ENCODE assay signal across 19 cellular contexts in the genomic region with DNA sequence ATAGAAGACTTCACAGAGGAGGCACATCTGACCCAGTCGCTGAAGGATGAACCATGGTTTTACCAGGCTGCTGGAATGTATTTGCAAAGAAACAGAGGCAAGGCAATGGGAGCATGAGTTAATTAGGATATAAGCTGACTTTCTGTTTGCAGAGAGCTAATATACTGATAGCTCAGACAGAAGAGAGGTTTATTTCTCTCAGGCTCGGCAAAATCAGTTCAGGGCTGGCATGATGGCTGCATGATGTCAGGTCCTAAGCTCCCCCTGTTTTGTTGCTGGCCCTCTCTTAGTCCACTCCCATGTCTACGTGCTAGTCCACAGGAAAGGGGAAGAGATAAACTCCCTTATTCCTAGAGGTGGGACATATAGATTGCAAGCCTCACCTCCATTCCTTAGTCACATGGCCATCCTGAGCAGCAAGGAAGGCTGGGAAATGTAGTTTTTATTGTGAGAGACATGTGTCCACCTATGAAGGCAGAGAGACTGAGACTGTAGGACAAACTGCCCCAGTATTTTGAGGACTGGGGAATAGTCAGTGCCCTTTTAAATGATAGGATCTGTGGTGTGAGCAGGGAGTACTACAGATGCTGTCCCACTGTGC.
DNase-seq lines count a peak whose midpoint lies in the region; ATAC-seq and TF ChIP-seq lines count a peak whose summit lies in the region.
"Had no signal": no experiment of that assay in that cellular context is flagged by ENCODE, and none has a peak within 500 bp of the region (broad histone marks: within the 10 kb centered on the region; RNA-seq: fewer than 3 reads in every experiment).

No MANE protein-coding gene starts in this region.

- H3K27me3 ChIP-seq in H7 (ENCODE audit: control insufficient read depth, insufficient read depth, low read length) (no peaks in the 10 kb centered on the region), gastroesophageal sphincter (peaks cover 29% of the 10 kb centered on the region)

- H3K4me1 ChIP-seq in gastroesophageal sphincter = no peaks in the 10 kb centered on the region
- H3K4me1 ChIP-seq: parathyroid adenoma had no signal

- TF ChIP-seq CTCF in gastroesophageal sphincter (IDR thresholded peaks at IDR 0.05) = no peak

- ATAC-seq in gastroesophageal sphincter (no peak), GM21529 (IDR thresholded peaks at IDR 0.05; ENCODE audit: unreplicated experiment) (no peak), HG03097 (IDR thresholded peaks at IDR 0.05; ENCODE audit: low FRiP score, unreplicated experiment) (no peak)
- ATAC-seq: activated naive CD8-positive, alpha-beta T cell treated with anti-CD3 and anti-CD28 coated beads, Interleukin-2, amount 50 U/mL, for 24 hours; activated T-cell treated with anti-CD3 and anti-CD28 coated beads, Interleukin-2, amount 50 U/mL, for 72 hours; stimulated activated effector memory CD8-positive, alpha-beta T cell treated with anti-CD3 and anti-CD28 coated beads, Interleukin-12 subunit alpha, Interleukin-12 subunit beta, amount 100 ng/mL, for 72 hours had no signal

- no peak overlapping the region for H3K27ac ChIP-seq in gastroesophageal sphincter
- H3K27ac ChIP-seq: cardiac muscle cell, parathyroid adenoma had no signal

- H3K36me3 ChIP-seq in H7 (replicated peaks; ENCODE audit: control insufficient read depth, insufficient read depth, low read length) = no peaks in the 10 kb centered on the region
- H3K36me3 ChIP-seq in gastroesophageal sphincter = no peaks in the 10 kb centered on the region
- H3K36me3 ChIP-seq: cardiac muscle cell had no signal

- peak; percentile 30 for DNase-seq in Daoy (ENCODE audit: low read depth)
- peak; percentile 39 for DNase-seq in H7
- DNase-seq in NCI-H748 (lab: John Stamatoyannopoulos, UW; ENCODE audit: unreplicated experiment) = peak; percentile 50
- DNase-seq in cerebellar cortex (ENCODE audit: low spot score) = peak; percentile 25
- DNase-seq in SHP77 treated with DMSO at 0.1 percent for 48 hours (lab: John Stamatoyannopoulos, UW) = no peak
- DNase-seq: activated CD4-positive, alpha-beta memory T cell treated with anti-CD3 and anti-CD28 coated beads for 36 hours; activated naive CD8-positive, alpha-beta T cell treated with anti-CD3 and anti-CD28 coated beads, Interleukin-2, amount 50 U/mL, for 24 hours; activated T-cell treated with anti-CD3 and anti-CD28 coated beads, Interleukin-2, amount 50 U/mL, for 72 hours; effector CD8-positive, alpha-beta T cell; EL; NCI-H2081 treated with DMSO at 0.1 percent for 48 hours; small intestine; trophoblast cell had no signal

- H3K4me3 ChIP-seq in H7 (ENCODE audit: insufficient read depth, low read depth, low read length) (no peak overlapping the region), gastroesophageal sphincter (no peak overlapping the region)
- H3K4me3 ChIP-seq: cardiac muscle cell had no signal

- peaks cover 0 to 8% (median 0%) of the 10 kb centered on the region in 3 donors for H3K9me3 ChIP-seq in gastroesophageal sphincter

- no peak for TF ChIP-seq POLR2A in gastroesophageal sphincter (IDR thresholded peaks at IDR 0.05)

- no peak for TF ChIP-seq EP300 in gastroesophageal sphincter (IDR thresholded peaks at IDR 0.05)

- 30 to 75% methylated on average over 2 of the region's 3 CpGs for WGBS in gastroesophageal sphincter (ENCODE audit: low coverage in 1 of 2), 2 donors
